ENCODE assay signal across 8 cellular contexts in genomic region chr9:37197158-37198033, GRCh38.
A peak's percentile ranks its signal among the peaks of the same experiment; 100 is the strongest.
DNase-seq lines count a peak whose midpoint lies in the region; ATAC-seq lines count a peak whose summit lies in the region.

No MANE protein-coding gene starts in this region.

- peaks cover 84% of the 10 kb centered on the region for H3K4me1 Mint-ChIP-seq in activated naive CD4-positive, alpha-beta T cell treated with anti-CD3 and anti-CD28 coated beads, Interleukin-2, amount 50 U/mL, for 24 hours

- H3K27me3 Mint-ChIP-seq in activated naive CD4-positive, alpha-beta T cell treated with anti-CD3 and anti-CD28 coated beads, Interleukin-2, amount 50 U/mL, for 24 hours: no peaks in the 10 kb centered on the region

- peak overlapping the region; percentile 91 for H3K27ac Mint-ChIP-seq in activated naive CD4-positive, alpha-beta T cell treated with anti-CD3 and anti-CD28 coated beads, Interleukin-2, amount 50 U/mL, for 24 hours

- no peak for DNase-seq in activated naive CD4-positive, alpha-beta T cell (lab: John Stamatoyannopoulos, UW)
- DNase-seq in SK-MEL-5 (ENCODE audit: low read depth, low spot score) (peak; percentile 7), iris pigment epithelial cell (ENCODE audit: low read depth) (peak; percentile 71), HT-29 (ENCODE audit: low spot score) (no peak), NCI-H1436 (lab: John Stamatoyannopoulos, UW) (no peak), cerebellum (ENCODE audit: low spot score) (no peak)

- H3K4me3 Mint-ChIP-seq in activated naive CD4-positive, alpha-beta T cell treated with anti-CD3 and anti-CD28 coated beads, Interleukin-2, amount 50 U/mL, for 24 hours: peak overlapping the region; percentile 78

- peak; percentile 40 for ATAC-seq in HG03439 (IDR thresholded peaks at IDR 0.05; ENCODE audit: unreplicated experiment)

- in situ Hi-C loops in SK-MEL-5 (cut with HindIII; ENCODE audit: low pct_unique_long_range_greater_than_20kb, low sequenced_read_pairs): no loop called here

- H3K9me3 Mint-ChIP-seq in activated naive CD4-positive, alpha-beta T cell treated with anti-CD3 and anti-CD28 coated beads, Interleukin-2, amount 50 U/mL, for 24 hours: peaks cover 7% of the 10 kb centered on the region

- H3K36me3 Mint-ChIP-seq in activated naive CD4-positive, alpha-beta T cell treated with anti-CD3 and anti-CD28 coated beads, Interleukin-2, amount 50 U/mL, for 24 hours: peaks cover 23% of the 10 kb centered on the region

Comparison
In these comparisons a context has a peak if more than half of its experiments do, and no peak if none do; other contexts are left out.
1. DNase-seq: peak in SK-MEL-5 (single experiment) and iris pigment epithelial cell (single experiment); none in activated naive CD4-positive, alpha-beta T cell (0 of 4), HT-29 (single experiment), NCI-H1436 (single experiment) and cerebellum (single experiment).